ENCODE assay signal across 8 cellular contexts in genomic region chr20:44080646-44081267, GRCh38.
DNase-seq lines count a peak whose midpoint lies in the region; ATAC-seq, FAIRE-seq and TF ChIP-seq lines count a peak whose summit lies in the region.

No MANE protein-coding gene starts in this region.

- intact Hi-C loops in sigmoid colon (cut with DNase I): loop anchor here (1.0 to 5.0 kb wide), 4 partner anchors 63 to 543 kb away; no protein-coding TSS in a partner anchor

- H3K9me3 ChIP-seq in right atrium auricular region (no peaks in the 10 kb centered on the region), sigmoid colon (no peaks in the 10 kb centered on the region)

- H3K27me3 ChIP-seq in right atrium auricular region (no peaks in the 10 kb centered on the region), sigmoid colon (no peaks in the 10 kb centered on the region)

- peak; percentile 97 for TF ChIP-seq CTCF in right atrium auricular region (IDR thresholded peaks at IDR 0.05)
- TF ChIP-seq CTCF in sigmoid colon (IDR thresholded peaks at IDR 0.05): peak; percentile 95 to 99 (median 98)

- H3K4me1 ChIP-seq in right atrium auricular region: peaks cover 0 to 16% of the 10 kb centered on the region in 2 donors
- H3K4me1 ChIP-seq in sigmoid colon: peaks cover 0 to 25% (median 7%) of the 10 kb centered on the region in 4 donors

- DNase-seq in DMS153 (lab: John Stamatoyannopoulos, UW) (peak; percentile 66), H54 (ENCODE audit: insufficient read length, low spot score) (peak; percentile 66), NCI-H128 (lab: John Stamatoyannopoulos, UW; ENCODE audit: unreplicated experiment) (peak; percentile 50), T follicular helper cell (ENCODE audit: low read depth) (peak; percentile 71), amniotic epithelial cell (ENCODE audit: low read depth) (peak; percentile 79), right atrium auricular region (ENCODE audit: low spot score) (peak; percentile 80), sigmoid colon (peak; percentile 84)

- 11 to 21% methylated on average over 8 of the region's 8 CpGs for WGBS in sigmoid colon, 2 donors

- TF ChIP-seq POLR2A in H54 (IDR thresholded peaks at IDR 0.05; ENCODE audit: low read depth, low read length) (no peak), sigmoid colon (IDR thresholded peaks at IDR 0.05) (no peak)

- FAIRE-seq in H54 (lab: Jason Lieb, UNC): no peak

- no peak for TF ChIP-seq EP300 in sigmoid colon (IDR thresholded peaks at IDR 0.05)

- H3K36me3 ChIP-seq in right atrium auricular region: no peaks in the 10 kb centered on the region
- H3K36me3 ChIP-seq in sigmoid colon: no peaks in the 10 kb centered on the region

- no peak overlapping the region for H3K27ac ChIP-seq in right atrium auricular region
- no peak overlapping the region for H3K27ac ChIP-seq in sigmoid colon

- H3K4me3 ChIP-seq in right atrium auricular region (no peak overlapping the region), sigmoid colon (no peak overlapping the region)

- no peak for ATAC-seq in HG03159 (IDR thresholded peaks at IDR 0.05; ENCODE audit: unreplicated experiment)
